ENCODE assay signal across 27 cellular contexts in genomic region chr3:53658613-53659193, GRCh38.
DNase-seq lines count a peak whose midpoint lies in the region; ATAC-seq and TF ChIP-seq lines count a peak whose summit lies in the region.
"Had no signal": no experiment of that assay in that cellular context is flagged by ENCODE, and none has a peak within 500 bp of the region (broad histone marks: within the 10 kb centered on the region; RNA-seq: fewer than 3 reads in every experiment).

No MANE protein-coding gene starts in this region.

- H3K4me1 Mint-ChIP-seq in neural progenitor cell = peaks cover 8% of the 10 kb centered on the region
- H3K4me1 Mint-ChIP-seq in H9 = no peaks in the 10 kb centered on the region
- H3K4me1 Mint-ChIP-seq: CD4-positive, alpha-beta memory T cell; T-cell had no signal

- no peaks in the 10 kb centered on the region for H3K79me2 ChIP-seq in KMS-11 (ENCODE audit: insufficient read depth, low read depth)
- H3K79me2 ChIP-seq in neural progenitor cell (ENCODE audit: low read depth) = no peaks in the 10 kb centered on the region
- no peaks in the 10 kb centered on the region for H3K79me2 ChIP-seq in H9 (ENCODE audit: insufficient read depth, low read length)

- no peaks in the 10 kb centered on the region for H3K36me3 ChIP-seq in KMS-11 (ENCODE audit: insufficient read depth)
- H3K36me3 ChIP-seq in neural progenitor cell = no peaks in the 10 kb centered on the region
- H3K36me3 ChIP-seq: SJSA1 had no signal

- H3K36me3 Mint-ChIP-seq in neural progenitor cell (no peaks in the 10 kb centered on the region), H9 (ENCODE audit: insufficient read depth in 1 of 3, low read depth in 3 of 3) (peaks cover 0 to 3% (median 2%) of the 10 kb centered on the region in 3 experiments; a peak in 2 of 7 replicates)
- H3K36me3 Mint-ChIP-seq in activated naive CD4-positive, alpha-beta T cell treated with anti-CD3 and anti-CD28 coated beads, Interleukin-2, amount 50 U/mL, for 72 hours = peaks cover 17 to 26% of the 10 kb centered on the region in 2 donors

- no peak overlapping the region for H4K91ac ChIP-seq in H9 (ENCODE audit: insufficient read length, low read depth, low read length)

- H3K27ac Mint-ChIP-seq in neural progenitor cell (no peak overlapping the region), H9 (no peak overlapping the region)
- H3K27ac Mint-ChIP-seq in activated naive CD4-positive, alpha-beta T cell treated with anti-CD3 and anti-CD28 coated beads, Interleukin-2, amount 50 U/mL, for 72 hours = no peak overlapping the region
- H3K27ac Mint-ChIP-seq: T-cell had no signal

- H3K9me3 ChIP-seq in neural progenitor cell (ENCODE audit: low read depth) = no peaks in the 10 kb centered on the region
- H3K9me3 ChIP-seq in H9 (ENCODE audit: control insufficient read depth, low read depth, low read length) = no peaks in the 10 kb centered on the region
- H3K9me3 ChIP-seq: SJSA1 had no signal

- peak overlapping the region; percentile 34 for H3K4me2 ChIP-seq in KMS-11
- H3K4me2 ChIP-seq in neural progenitor cell = no peak overlapping the region
- H3K4me2 ChIP-seq in H9 (ENCODE audit: insufficient read depth, insufficient read length, low read length) = no peak overlapping the region
- H3K4me2 ChIP-seq: A549 had no signal

- H3K4me3 Mint-ChIP-seq in neural progenitor cell (no peak overlapping the region), H9 (no peak overlapping the region)
- H3K4me3 Mint-ChIP-seq: CD4-positive, alpha-beta memory T cell; T-cell had no signal

- H4K20me1 ChIP-seq in KMS-11 (ENCODE audit: insufficient read depth) = no peaks in the 10 kb centered on the region
- H4K20me1 ChIP-seq in neural progenitor cell (ENCODE audit: low read depth) = no peaks in the 10 kb centered on the region
- H4K20me1 ChIP-seq in H9 (ENCODE audit: control insufficient read depth, insufficient read depth, insufficient read length) = no peaks in the 10 kb centered on the region

- H3K4ac ChIP-seq in H9 (ENCODE audit: low read depth, low read length) = no peak overlapping the region

- no peak overlapping the region for H2BK5ac ChIP-seq in H9 (ENCODE audit: insufficient read length, low read length)

- no peak overlapping the region for H3K18ac ChIP-seq in H9 (ENCODE audit: insufficient read length, low read depth, low read length)

- H3K27ac ChIP-seq in KMS-11 = peak overlapping the region; percentile 44; the same call in 1 of the 2 replicates
- no peak overlapping the region for H3K27ac ChIP-seq in neural progenitor cell
- no peak overlapping the region for H3K27ac ChIP-seq in H9 (ENCODE audit: insufficient read length, low read depth, low read length)
- H3K27ac ChIP-seq: A549, SJSA1 had no signal

- peaks cover 15% of the 10 kb centered on the region for H3F3A ChIP-seq in neural progenitor cell (ENCODE audit: low read depth)

- WGBS in H9 (ENCODE audit: extremely low coverage, insufficient read length, low lambda C conversion rate) = no CpG with 5 or more reads among the region's 6 CpGs

- H3K27me3 ChIP-seq in KMS-11 (ENCODE audit: insufficient read depth, low read depth) (no peaks in the 10 kb centered on the region), neural progenitor cell (no peaks in the 10 kb centered on the region), H9 (ENCODE audit: insufficient read depth, low read length) (no peaks in the 10 kb centered on the region)
- H3K27me3 ChIP-seq: SJSA1 had no signal

- no peak overlapping the region for H2BK12ac ChIP-seq in H9 (ENCODE audit: insufficient read length, low read depth, low read length)

- no peak overlapping the region for H3T11ph ChIP-seq in H9 (ENCODE audit: low read length)

- H2AFZ ChIP-seq in KMS-11 (ENCODE audit: low read depth) (peak overlapping the region; percentile 16; the same call in 1 of the 2 replicates), neural progenitor cell (replicated peaks) (peak overlapping the region; percentile 51), H9 (ENCODE audit: low read length) (no peak overlapping the region)

- DNase-seq in NCI-H69 (lab: John Stamatoyannopoulos, UW) (peak; percentile 84), left colon (no peak), neural progenitor cell (ENCODE audit: low spot score) (no peak), NCI-H1930 (lab: John Stamatoyannopoulos, UW) (no peak), GF-D8 (lab: John Stamatoyannopoulos, UW) (no peak), H9 (no peak)
- DNase-seq in activated naive CD4-positive, alpha-beta T cell treated with anti-CD3 and anti-CD28 coated beads, Interleukin-2, amount 50 U/mL, for 72 hours (ENCODE audit: low spot score in 2 of 2) = no peak
- DNase-seq: AML-193; C1 segment of cervical spinal cord; CD4-positive, alpha-beta memory T cell; DMS 273 treated with DMSO at 0.1 percent for 48 hours; DMS79; EL; GDM1; GOT3; HCEC 1CT; MM.1S; NCI-H1048; NCI-H187; NCI-H2107; NCI-H526; Right ventricle myocardium superior; RPMI8226; T-cell had no signal

- peak; percentile 69 for ATAC-seq in left colon
- no peak for ATAC-seq in activated naive CD4-positive, alpha-beta T cell treated with anti-CD3 and anti-CD28 coated beads, Interleukin-2, amount 50 U/mL, for 72 hours
- ATAC-seq: A549, T-cell had no signal

- H3K9ac ChIP-seq in KMS-11 (no peak overlapping the region; the same call in 1 of the 2 replicates), neural progenitor cell (no peak overlapping the region), H9 (ENCODE audit: extremely low read depth, insufficient read length, low read length) (no peak overlapping the region)

- no peak overlapping the region for H2AK5ac ChIP-seq in H9 (ENCODE audit: insufficient read length, low read length)

- H2BK20ac ChIP-seq in H9 (ENCODE audit: low read depth, low read length, poor library complexity, severe bottlenecking) = no peak overlapping the region

- H3K9me3 Mint-ChIP-seq in neural progenitor cell (peaks cover 18% of the 10 kb centered on the region), H9 (peaks cover 9% of the 10 kb centered on the region in 2 experiments; a peak in 4 of 5 replicates)
- peaks cover 18 to 21% of the 10 kb centered on the region in 2 donors for H3K9me3 Mint-ChIP-seq in activated naive CD4-positive, alpha-beta T cell treated with anti-CD3 and anti-CD28 coated beads, Interleukin-2, amount 50 U/mL, for 72 hours

- no peak overlapping the region for H3K23ac ChIP-seq in H9 (ENCODE audit: insufficient read length, low read depth, low read length)

- H2BK120ac ChIP-seq in H9 (ENCODE audit: low read depth, low read length, poor library complexity, severe bottlenecking) = no peak overlapping the region

- H3K23me2 ChIP-seq in H9 (ENCODE audit: insufficient read length, low read depth, low read length, poor library complexity, severe bottlenecking) = no peaks in the 10 kb centered on the region

- H4K5ac ChIP-seq in H9 (ENCODE audit: insufficient read length, low read depth, low read length) = no peak overlapping the region

- no peak overlapping the region for H2BK15ac ChIP-seq in H9 (ENCODE audit: low read depth, low read length)

- H3K4me1 ChIP-seq in KMS-11 (ENCODE audit: low read depth, poor library complexity, severe bottlenecking) (peaks cover 18% of the 10 kb centered on the region), neural progenitor cell (peaks cover 23% of the 10 kb centered on the region), H9 (ENCODE audit: insufficient read depth, low read length) (no peaks in the 10 kb centered on the region)
- H3K4me1 ChIP-seq: A549, SJSA1 had no signal

- TF ChIP-seq CTCF in KMS-11 (conservative IDR thresholded peaks at IDR 0.05; ENCODE audit: low read depth, low read length) (no peak), neural progenitor cell (IDR thresholded peaks at IDR 0.05) (no peak), H9 (conservative IDR thresholded peaks at IDR 0.05) (no peak)

- H3K14ac ChIP-seq in H9 (ENCODE audit: insufficient read depth, low read length) = no peak overlapping the region

- H3K56ac ChIP-seq in H9 (ENCODE audit: insufficient read length, low read depth, low read length) = no peak overlapping the region

- H3K4me3 ChIP-seq in KMS-11 (IDR thresholded peaks at IDR 0.05; ENCODE audit: insufficient read depth, low read depth, low read length) = no peak overlapping the region
- no peak overlapping the region for H3K4me3 ChIP-seq in neural progenitor cell
- H3K4me3 ChIP-seq: A549, SJSA1 had no signal

- H4K8ac ChIP-seq in H9 (replicated peaks; ENCODE audit: insufficient read length, low read depth, low read length) = no peak overlapping the region

- no peaks in the 10 kb centered on the region for H3K79me1 ChIP-seq in H9 (ENCODE audit: insufficient read depth, low read depth, low read length, poor library complexity, severe bottlenecking)

- H3K27me3 Mint-ChIP-seq in neural progenitor cell (ENCODE audit: insufficient read depth, low read depth) (no peaks in the 10 kb centered on the region), H9 (ENCODE audit: low read depth) (no peaks in the 10 kb centered on the region)

- intact Hi-C loops in left colon (cut with DNase I, micrococcal nuclease) = no loop called here
